Comparison of ENCODE assay signal across 5 cellular contexts in the genomic region with DNA sequence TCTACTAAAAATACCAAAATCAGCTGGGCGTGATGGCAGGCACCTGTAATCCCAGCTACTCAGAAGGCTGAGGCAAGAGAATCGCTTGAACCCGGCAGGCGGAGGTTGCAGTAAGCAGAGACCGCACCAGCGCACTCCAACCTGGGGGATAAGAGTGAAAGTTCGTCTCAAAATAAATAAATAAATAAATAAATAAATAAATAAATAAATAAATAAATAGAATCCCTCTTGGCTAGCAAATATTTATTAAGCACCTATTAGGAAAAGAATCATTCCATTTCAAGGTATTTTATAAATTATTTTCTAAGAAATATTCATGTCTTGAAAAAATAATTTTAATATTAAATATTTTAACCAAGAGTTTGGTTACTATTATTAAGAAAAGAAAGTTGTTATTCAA.
A peak's percentile ranks its signal among the peaks of the same experiment; 100 is the strongest.
DNase-seq lines count a peak whose midpoint lies in the region; ATAC-seq, FAIRE-seq and TF ChIP-seq lines count a peak whose summit lies in the region.
"Not testable (repeated sequence)": the region's sequence is repeated elsewhere in the genome, so short reads cannot be mapped to it uniquely, and the experiment has no call there.

No MANE protein-coding gene starts in this region.

- not testable (repeated sequence) for FAIRE-seq in A549 (lab: Jason Lieb, UNC)
- peak; percentile 60 for FAIRE-seq in endometrium (lab: Jason Lieb, UNC)
- peak; percentile 79 for FAIRE-seq in frontal cortex (lab: Jason Lieb, UNC)
- peak; percentile 66 for FAIRE-seq in kidney (lab: Jason Lieb, UNC)

- POLR2A ChIA-PET in A549 (lab: Yijun Ruan, JAX); HEK293 (lab: Yijun Ruan, JAX): not testable (repeated sequence)

- not testable (repeated sequence) for TF ChIP-seq CTCF in A549 (IDR thresholded peaks at IDR 0.05); HEK293 (tag by site-specific recombination; IDR thresholded peaks at IDR 0.05); kidney (IDR thresholded peaks at IDR 0.05; ENCODE audit: borderline replicate concordance, extremely low read depth, insufficient read depth)

- TF ChIP-seq POLR2A in A549 (IDR thresholded peaks at IDR 0.05; ENCODE audit: low read length): not testable (repeated sequence)

- ATAC-seq in A549: not testable (repeated sequence)

- not testable (repeated sequence) for H3K27ac ChIP-seq in A549; HEK293 (ENCODE audit: extremely low read depth, low read depth, low read length); kidney (ENCODE audit: low read depth in 2 of 2, low read length in 2 of 2)

- H3K4me3 ChIP-seq in A549; HEK293 (ENCODE audit: low read depth, low read length); kidney (ENCODE audit: low read length in 2 of 2): not testable (repeated sequence)

- intact Hi-C loops in kidney (cut with DNase I): not testable (repeated sequence)

- H3K36me3 ChIP-seq in HEK293 (ENCODE audit: control insufficient read depth in 2 of 2, insufficient read depth in 1 of 2, low read length in 2 of 2); kidney (ENCODE audit: control insufficient read depth in 1 of 2, insufficient read depth in 2 of 2, low read length in 2 of 2): not testable (repeated sequence)

- CTCF ChIA-PET in A549 (lab: Yijun Ruan, JAX); HEK293 (lab: Yijun Ruan, JAX): not testable (repeated sequence)

- DNase-seq in A549 (ENCODE audit: low read depth in 1 of 2, low spot score in 1 of 2); frontal cortex (ENCODE audit: low spot score in 2 of 2); kidney: not testable (repeated sequence)

- not testable (repeated sequence) for H3K9me3 ChIP-seq in A549; HEK293 (ENCODE audit: control insufficient read depth, insufficient read depth, low read depth, low read length); kidney (ENCODE audit: control insufficient read depth in 1 of 2, low read length in 2 of 2)

- H3K4me2 ChIP-seq in A549: not testable (repeated sequence)

- not testable (repeated sequence) for TF ChIP-seq EP300 in A549 (IDR thresholded peaks at IDR 0.05)

- not testable (repeated sequence) for TF ChIP-seq RAD21 in A549 (conservative IDR thresholded peaks at IDR 0.05 in 1 of 2, IDR thresholded peaks at IDR 0.05 in 1 of 2)

- H3K4me1 ChIP-seq in A549; HEK293 (ENCODE audit: control insufficient read depth, insufficient read depth, low read length); kidney (ENCODE audit: control insufficient read depth in 1 of 2, insufficient read depth in 1 of 2, low read depth in 1 of 2, low read length in 2 of 2): not testable (repeated sequence)

- WGBS in A549 (ENCODE audit: missing lambda C conversion rate): 35% methylated on average over 7 of the region's 7 CpGs

- H3K9ac ChIP-seq in kidney (ENCODE audit: low read length in 2 of 2): not testable (repeated sequence)

TF ChIP-seq in A549, 52 proteins besides CTCF, POLR2A, EP300 and RAD21:
- TF ChIP-seq ZC3H11A (IDR thresholded peaks at IDR 0.05): peak; percentile 33; the same call in 1 of the 2 replicates

TF ChIP-seq in HEK293, 187 proteins besides CTCF, POLR2A, EP300 and RAD21 (continues in another document):
- TF ChIP-seq ZNF394 (tag by site-specific recombination; IDR thresholded peaks at IDR 0.05; ENCODE audit: borderline replicate concordance) (peak; percentile 70; the same call in 1 of the 2 replicates), ZNF426 (tag by site-specific recombination; IDR thresholded peaks at IDR 0.05) (peak; percentile 69), ZNF140 (tag by site-specific recombination; IDR thresholded peaks at IDR 0.05) (peak; percentile 44; the same call in 1 of the 2 replicates), ZNF555 (tag by site-specific recombination; conservative IDR thresholded peaks at IDR 0.05) (peak; percentile 70), ZNF518A (tag by site-specific recombination; conservative IDR thresholded peaks at IDR 0.05; ENCODE audit: low read depth) (peak; percentile 66; the same call in 1 of the 2 replicates), ZBTB8A (tag by site-specific recombination; IDR thresholded peaks at IDR 0.05) (0 out of 2 replicates have a peak, but pooled peaks have one; percentile 28)
- TF ChIP-seq, protein P1, sequence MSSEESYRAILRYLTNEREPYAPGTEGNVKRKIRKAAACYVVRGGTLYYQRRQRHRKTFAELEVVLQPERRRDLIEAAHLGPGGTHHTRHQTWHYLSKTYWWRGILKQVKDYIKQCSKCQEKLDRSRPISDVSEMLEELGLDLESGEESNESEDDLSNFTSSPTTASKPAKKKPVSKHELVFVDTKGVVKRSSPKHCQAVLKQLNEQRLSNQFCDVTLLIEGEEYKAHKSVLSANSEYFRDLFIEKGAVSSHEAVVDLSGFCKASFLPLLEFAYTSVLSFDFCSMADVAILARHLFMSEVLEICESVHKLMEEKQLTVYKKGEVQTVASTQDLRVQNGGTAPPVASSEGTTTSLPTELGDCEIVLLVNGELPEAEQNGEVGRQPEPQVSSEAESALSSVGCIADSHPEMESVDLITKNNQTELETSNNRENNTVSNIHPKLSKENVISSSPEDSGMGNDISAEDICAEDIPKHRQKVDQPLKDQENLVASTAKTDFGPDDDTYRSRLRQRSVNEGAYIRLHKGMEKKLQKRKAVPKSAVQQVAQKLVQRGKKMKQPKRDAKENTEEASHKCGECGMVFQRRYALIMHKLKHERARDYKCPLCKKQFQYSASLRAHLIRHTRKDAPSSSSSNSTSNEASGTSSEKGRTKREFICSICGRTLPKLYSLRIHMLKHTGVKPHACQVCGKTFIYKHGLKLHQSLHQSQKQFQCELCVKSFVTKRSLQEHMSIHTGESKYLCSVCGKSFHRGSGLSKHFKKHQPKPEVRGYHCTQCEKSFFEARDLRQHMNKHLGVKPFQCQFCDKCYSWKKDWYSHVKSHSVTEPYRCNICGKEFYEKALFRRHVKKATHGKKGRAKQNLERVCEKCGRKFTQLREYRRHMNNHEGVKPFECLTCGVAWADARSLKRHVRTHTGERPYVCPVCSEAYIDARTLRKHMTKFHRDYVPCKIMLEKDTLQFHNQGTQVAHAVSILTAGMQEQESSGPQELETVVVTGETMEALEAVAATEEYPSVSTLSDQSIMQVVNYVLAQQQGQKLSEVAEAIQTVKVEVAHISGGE (tag by site-specific recombination; conservative IDR thresholded peaks at IDR 0.05; ENCODE audit: low read depth): peak; percentile 55
